In genomic region chr16:26598061-26598460, GRCh38 we compare ENCODE assay signal across 9 cellular contexts.
DNase-seq lines count a peak whose midpoint lies in the region; ATAC-seq and TF ChIP-seq lines count a peak whose summit lies in the region.
"Had no signal": no experiment of that assay in that cellular context is flagged by ENCODE, and none has a peak within 500 bp of the region (broad histone marks: within the 10 kb centered on the region; RNA-seq: fewer than 3 reads in every experiment).

No MANE protein-coding gene starts in this region.

- H3K9me3 Mint-ChIP-seq in T-cell: no peaks in the 10 kb centered on the region
- peaks cover 5% of the 10 kb centered on the region for H3K9me3 Mint-ChIP-seq in activated T-cell treated with anti-CD3 and anti-CD28 coated beads, Interleukin-2, amount 50 U/mL, for 24 hours

- H3K9me3 ChIP-seq in mucosa of descending colon: no peaks in the 10 kb centered on the region
- H3K9me3 ChIP-seq in ovary: no peaks in the 10 kb centered on the region

- H3K36me3 ChIP-seq in mucosa of descending colon (ENCODE audit: low read depth): no peaks in the 10 kb centered on the region
- no peaks in the 10 kb centered on the region for H3K36me3 ChIP-seq in ovary

- DNase-seq in T-cell (peak in 30 of 34 experiments; percentile 0 to 65 (median 29)), mucosa of descending colon (no peak), ovary (no peak), NCI-H748 (lab: John Stamatoyannopoulos, UW; ENCODE audit: unreplicated experiment) (no peak), DMS153 treated with DMSO at 0.1 percent for 48 hours (lab: John Stamatoyannopoulos, UW; ENCODE audit: unreplicated experiment) (no peak)
- peak; percentile 66 for DNase-seq in activated T-cell treated with anti-CD3 and anti-CD28 coated beads, Interleukin-2, amount 50 U/mL, for 24 hours
- DNase-seq in stimulated activated naive CD8-positive, alpha-beta T cell treated with anti-CD3 and anti-CD28 coated beads, Interleukin-15, Interleukin-2, amounts not matched to agents 100 U/mL and 50 U/mL, for 24 hours: peak; percentile 58
- DNase-seq: GF-D8 had no signal

- peaks cover 0 to 2% of the 10 kb centered on the region in 2 donors for H3K27me3 Mint-ChIP-seq in T-cell
- peaks cover 15% of the 10 kb centered on the region for H3K27me3 Mint-ChIP-seq in activated T-cell treated with anti-CD3 and anti-CD28 coated beads, Interleukin-2, amount 50 U/mL, for 24 hours

- H3K27ac Mint-ChIP-seq in T-cell: peak overlapping the region; percentile 20 to 59
- H3K27ac Mint-ChIP-seq in activated T-cell treated with anti-CD3 and anti-CD28 coated beads, Interleukin-2, amount 50 U/mL, for 24 hours: peak overlapping the region; percentile 93

- POLR2A ChIA-PET in T-cell (lab: Charles Lee): no interaction called here

- ATAC-seq in T-cell (replicated peaks in 1 of 4) (peak; percentile 69 to 88 (median 82)), mucosa of descending colon (peak; percentile 29)
- ATAC-seq in stimulated activated naive CD8-positive, alpha-beta T cell treated with anti-CD3 and anti-CD28 coated beads, Interleukin-15, Interleukin-2, amounts not matched to agents 100 U/mL and 50 U/mL, for 24 hours: peak; percentile 94

- CTCF ChIA-PET in T-cell (lab: Charles Lee): no interaction called here

- H3K4me3 ChIP-seq in mucosa of descending colon: no peak overlapping the region
- H3K4me3 ChIP-seq in ovary: no peak overlapping the region

- intact Hi-C loops in mucosa of descending colon (cut with DNase I, micrococcal nuclease): no loop called here
- intact Hi-C loops in ovary (cut with DNase I): no loop called here

- H3K4me1 ChIP-seq in mucosa of descending colon (ENCODE audit: low read depth) (no peaks in the 10 kb centered on the region), ovary (ENCODE audit: insufficient read depth) (no peaks in the 10 kb centered on the region)

- H3K27me3 ChIP-seq in ovary: no peaks in the 10 kb centered on the region

- H3K27ac ChIP-seq in ovary: no peak overlapping the region

- peaks cover 0 to 34% (median 22%) of the 10 kb centered on the region in 3 donors for H3K4me1 Mint-ChIP-seq in T-cell
- peaks cover 66% of the 10 kb centered on the region for H3K4me1 Mint-ChIP-seq in activated T-cell treated with anti-CD3 and anti-CD28 coated beads, Interleukin-2, amount 50 U/mL, for 24 hours (ENCODE audit: low read depth)

- no peak for TF ChIP-seq EP300 in ovary (IDR thresholded peaks at IDR 0.05)

- H3K4me3 Mint-ChIP-seq in T-cell: no peak overlapping the region
- H3K4me3 Mint-ChIP-seq in activated T-cell treated with anti-CD3 and anti-CD28 coated beads, Interleukin-2, amount 50 U/mL, for 24 hours: peak overlapping the region; percentile 44
- H3K4me3 Mint-ChIP-seq: neural crest cell had no signal

- no peak for TF ChIP-seq POLR2A in ovary (IDR thresholded peaks at IDR 0.05)

- TF ChIP-seq CTCF in mucosa of descending colon (IDR thresholded peaks at IDR 0.05): no peak
- TF ChIP-seq CTCF in ovary (IDR thresholded peaks at IDR 0.05): no peak

- no peaks in the 10 kb centered on the region for H3K36me3 Mint-ChIP-seq in T-cell
- H3K36me3 Mint-ChIP-seq in activated T-cell treated with anti-CD3 and anti-CD28 coated beads, Interleukin-2, amount 50 U/mL, for 24 hours (ENCODE audit: low read depth): peaks cover 2% of the 10 kb centered on the region

- 73 to 79% (median 74%) methylated on average over 5 of the region's 5 CpGs for WGBS in ovary, 3 donors

Comparison
In these comparisons a context has a peak if more than half of its experiments do, and no peak if none do; other contexts are left out.
1. ATAC-seq: peak in every context shown above with its lines; median percentile 94 in stimulated activated naive CD8-positive, alpha-beta T cell treated with anti-CD3 and anti-CD28 coated beads, Interleukin-15, Interleukin-2, amounts not matched to agents 100 U/mL and 50 U/mL, for 24 hours; 82 in T-cell; 29 in mucosa of descending colon.
2. DNase-seq: peak in T-cell (30 of 34), activated T-cell treated with anti-CD3 and anti-CD28 coated beads, Interleukin-2, amount 50 U/mL, for 24 hours (single experiment) and stimulated activated naive CD8-positive, alpha-beta T cell treated with anti-CD3 and anti-CD28 coated beads, Interleukin-15, Interleukin-2, amounts not matched to agents 100 U/mL and 50 U/mL, for 24 hours (single experiment); none in mucosa of descending colon (0 of 3), ovary (0 of 5), NCI-H748 (single experiment) and DMS153 treated with DMSO at 0.1 percent for 48 hours (single experiment).